ENCODE assay signal across 8 cellular contexts in the genomic region with DNA sequence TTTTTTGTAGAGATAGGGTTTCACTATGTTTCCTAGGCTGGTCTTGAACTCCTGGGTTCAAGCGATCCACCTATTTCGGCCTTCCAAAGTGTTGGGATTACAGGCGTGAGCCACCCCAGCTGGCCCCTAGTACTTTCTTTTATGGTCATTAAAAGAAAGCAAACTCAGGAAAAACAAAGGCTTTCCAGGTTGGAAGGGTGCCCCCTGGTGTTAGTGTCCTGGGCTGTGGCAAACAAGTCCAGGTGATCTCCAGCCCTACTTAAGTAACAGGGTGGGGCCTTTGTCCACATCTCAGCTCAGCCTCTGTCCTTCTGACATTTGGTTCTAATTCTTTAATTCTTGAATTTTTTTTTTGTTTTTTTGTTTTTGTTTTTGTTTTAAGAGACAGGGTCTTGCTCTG. TPM values are rescaled to one million over a fixed set of nuclear protein-coding genes. Genes with fewer than 3 reads are reported as not detected.
DNase-seq lines count a peak whose midpoint lies in the region; ATAC-seq and TF ChIP-seq lines count a peak whose summit lies in the region.

No MANE protein-coding gene starts in this region.

- POLR2A ChIA-PET in PC-3 (lab: Charles Lee; ENCODE audit: unreplicated experiment), result no interaction called here

- H4K20me1 ChIP-seq in PC-3 (ENCODE audit: low read length), result peaks cover 15% of the 10 kb centered on the region

- peaks cover 60% of the 10 kb centered on the region for H3K79me2 ChIP-seq in PC-3 (ENCODE audit: low read length)

- no TSS peak for BruUV-seq in PC-3 (replicated peaks; lab: Mats Ljungman, UMichigan)

- H3K4me1 ChIP-seq in PC-3 (ENCODE audit: insufficient read depth, low read length), result peaks cover 37% of the 10 kb centered on the region

- H3K4me3 ChIP-seq in PC-3 (ENCODE audit: low read length) (no peak overlapping the region), cardiac fibroblast (replicated peaks in 1 of 2; ENCODE audit: low read depth in 2 of 2, low read length in 2 of 2) (no peak overlapping the region)

- peaks cover 29% of the 10 kb centered on the region for H3K36me3 ChIP-seq in PC-3 (ENCODE audit: low read depth, low read length)

- CTCF ChIA-PET in PC-3 (lab: Charles Lee), result interaction anchor here (0.5 to 0.6 kb wide), 2 partner anchors 46 to 148 kb away, joined by 4 read pairs; no protein-coding TSS in a partner anchor

- DNase-seq in activated gamma-delta T cell treated with Interleukin-2 at 50 U/mL for 16 hours (peak; percentile 49), activated gamma-delta T cell (lab: John Stamatoyannopoulos, UW) (no peak), PC-3 (peak; percentile 52), cardiac fibroblast (ENCODE audit: low read depth in 2 of 2) (peak; percentile 65 to 69), neural crest cell (ENCODE audit: low read depth, low spot score) (no peak), globus pallidus (ENCODE audit: low spot score) (no peak)

- no peaks in the 10 kb centered on the region for H3K9me3 Mint-ChIP-seq in neural crest cell

- H3K36me3 Mint-ChIP-seq in neural crest cell (ENCODE audit: low read depth), result no peaks in the 10 kb centered on the region

- no peak overlapping the region for H3K9ac ChIP-seq in PC-3 (ENCODE audit: low read length)

- H3K4me1 Mint-ChIP-seq in neural crest cell, result peaks cover 6% of the 10 kb centered on the region

- H3K27ac Mint-ChIP-seq in neural crest cell (ENCODE audit: unreplicated experiment), result no peak overlapping the region

- intact Hi-C loops in PC-3 (cut with micrococcal nuclease), result no loop called here

- ATAC-seq in PC-3 (peak; percentile 41), GM19467 (IDR thresholded peaks at IDR 0.05; ENCODE audit: unreplicated experiment) (no peak), GM18907 (IDR thresholded peaks at IDR 0.05; ENCODE audit: unreplicated experiment) (no peak)

- no peaks in the 10 kb centered on the region for H3K9me2 ChIP-seq in PC-3 (replicated peaks; ENCODE audit: low read length)

- H3K4me2 ChIP-seq in PC-3 (ENCODE audit: low read length), result no peak overlapping the region

- TF ChIP-seq CTCF in PC-3 (conservative IDR thresholded peaks at IDR 0.05; ENCODE audit: low read depth, low read length) (peak; percentile 75), cardiac fibroblast (IDR thresholded peaks at IDR 0.05; ENCODE audit: low read depth, low read length) (peak; percentile 74), neural crest cell (conservative IDR thresholded peaks at IDR 0.05) (peak; percentile 57)

- H3K27me3 Mint-ChIP-seq in neural crest cell (ENCODE audit: low read depth), result no peaks in the 10 kb centered on the region

- no peaks in the 10 kb centered on the region for H3F3A ChIP-seq in PC-3 (ENCODE audit: low read length, unreplicated experiment)

- H2AFZ ChIP-seq in PC-3 (ENCODE audit: low read length), result no peak overlapping the region

- no peak overlapping the region for H3K4me3 Mint-ChIP-seq in neural crest cell

- no peaks in the 10 kb centered on the region for H3K27me3 ChIP-seq in PC-3 (ENCODE audit: low read length)

- no peaks in the 10 kb centered on the region for H3K9me3 ChIP-seq in PC-3 (ENCODE audit: low read length)

- no peak overlapping the region for H3K27ac ChIP-seq in PC-3 (ENCODE audit: low read length)

RNA-seq across cellular contexts. Expression of a gene that starts 6.9 kb away (rescaled TPM):
- total RNA-seq in PC-3 (2014; rRNA removed) (164 and 297 TPM in 2 replicates), neural crest cell (56.1 and 56.7 TPM in 2 replicates)

RNA-seq across cellular contexts. Expression of a gene that starts 32.5 kb away (rescaled TPM):
- 97.1 and 104 TPM in 2 replicates for total RNA-seq in PC-3 (2014; rRNA removed)
- 295 and 302 TPM in 2 replicates for total RNA-seq in neural crest cell

RNA-seq across cellular contexts. Expression of a gene that starts 51.2 kb away (rescaled TPM):
- total RNA-seq in PC-3 (2014; rRNA removed) (127 and 128 TPM in 2 replicates), neural crest cell (not detected in 2 replicates)

Comparison
In these comparisons a context has a peak if more than half of its experiments do, and no peak if none do; other contexts are left out.
1. DNase-seq: peak in activated gamma-delta T cell treated with Interleukin-2 at 50 U/mL for 16 hours (single experiment), PC-3 (single experiment) and cardiac fibroblast (2 of 2); none in activated gamma-delta T cell (single experiment), neural crest cell (single experiment) and globus pallidus (single experiment).
2. RNA of a gene that starts 51.2 kb away (total RNA-seq): 127 to 128 TPM in PC-3; not detected in neural crest cell; every median in the first group is over 100 times any median in the second.
3. Peak in every context shown above with its lines, with median percentiles within 50 percentile points of each other: CTCF ChIP-seq.